1 cellular context compared by ENCODE assay signal in the genomic region with DNA sequence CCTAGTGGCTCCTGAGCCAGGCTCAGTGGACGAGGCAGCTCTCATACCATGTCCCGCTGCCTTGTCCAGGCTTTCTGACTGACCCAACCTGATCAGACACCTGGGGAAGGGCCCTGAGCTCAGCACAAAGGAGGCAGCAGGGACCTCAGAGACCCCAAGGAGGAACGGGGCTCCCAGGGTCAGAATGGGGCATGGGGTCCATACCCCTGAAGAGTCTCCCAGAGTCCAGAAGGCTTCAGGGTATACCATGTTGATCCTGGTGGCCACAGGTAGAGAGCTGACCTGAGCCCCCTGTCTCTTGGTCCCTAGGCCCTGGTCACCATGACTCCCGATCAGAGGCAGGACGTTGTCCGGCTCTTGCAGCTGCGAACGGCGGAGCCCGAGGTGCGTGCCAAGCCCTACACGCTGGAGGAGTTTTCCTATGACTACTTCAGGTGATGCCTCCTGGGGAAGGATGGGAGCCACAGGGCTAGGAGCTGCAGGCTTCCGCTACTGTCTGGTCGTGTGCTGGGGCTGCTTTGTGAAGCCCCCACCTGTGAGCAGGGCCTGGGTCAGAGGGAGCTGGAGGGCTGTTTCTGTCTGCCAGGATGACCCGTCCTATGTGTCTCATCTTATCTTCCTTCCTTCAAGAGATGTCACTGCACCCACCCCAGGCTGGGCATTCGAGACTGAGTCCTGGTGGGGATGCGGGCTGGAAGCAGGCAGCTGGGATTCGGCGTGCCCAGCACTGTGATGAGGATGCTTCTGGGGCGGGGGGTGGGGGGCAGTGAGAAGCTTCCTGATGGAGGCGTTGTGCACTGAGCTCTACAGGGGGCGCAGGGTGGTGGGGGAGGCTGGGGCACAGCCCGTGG.
TF ChIP-seq lines count a peak whose summit lies in the region.

No MANE protein-coding gene starts in this region.

TF ChIP-seq in H1, 55 proteins besides CTCF, POLR2A, EP300 and RAD21:
- no peak for TF ChIP-seq EZH2 (IDR thresholded peaks at IDR 0.05; ENCODE audit: low read depth, low read length, severe bottlenecking)
- no peak for TF ChIP-seq SIRT6 (IDR thresholded peaks at IDR 0.05; ENCODE audit: low read length)
- TF ChIP-seq, protein P1, sequence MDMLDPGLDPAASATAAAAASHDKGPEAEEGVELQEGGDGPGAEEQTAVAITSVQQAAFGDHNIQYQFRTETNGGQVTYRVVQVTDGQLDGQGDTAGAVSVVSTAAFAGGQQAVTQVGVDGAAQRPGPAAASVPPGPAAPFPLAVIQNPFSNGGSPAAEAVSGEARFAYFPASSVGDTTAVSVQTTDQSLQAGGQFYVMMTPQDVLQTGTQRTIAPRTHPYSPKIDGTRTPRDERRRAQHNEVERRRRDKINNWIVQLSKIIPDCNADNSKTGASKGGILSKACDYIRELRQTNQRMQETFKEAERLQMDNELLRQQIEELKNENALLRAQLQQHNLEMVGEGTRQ (IDR thresholded peaks at IDR 0.05; ENCODE audit: low read length), result no peak
- no peak for TF ChIP-seq CBX5 (IDR thresholded peaks at IDR 0.05; ENCODE audit: low read depth, low read length)
- TF ChIP-seq NRF1 (IDR thresholded peaks at IDR 0.05; ENCODE audit: low read depth, low read length), result no peak
